In genomic region chr6:44092312-44092884, GRCh38 we compare ENCODE assay signal across 1 cellular context.
A peak's percentile ranks its signal among the peaks of the same experiment; 100 is the strongest.
TF ChIP-seq lines count a peak whose summit lies in the region.

No MANE protein-coding gene starts in this region.

TF ChIP-seq in HepG2, 621 proteins besides CTCF, POLR2A, EP300 and RAD21 (continued from another document and continues in another):
- TF ChIP-seq ZNF18 (CRISPR knock-in tag; IDR thresholded peaks at IDR 0.05; ENCODE audit: insufficient replicate concordance) (peak; percentile 89), ZNF20 (CRISPR knock-in tag; IDR thresholded peaks at IDR 0.05) (no peak), ZNF746 (CRISPR knock-in tag; IDR thresholded peaks at IDR 0.05) (peak; percentile 87; the same call in 1 of the 2 replicates), SKI (IDR thresholded peaks at IDR 0.05; ENCODE audit: partially characterized antibody) (peak; percentile 51), PCBP1 (IDR thresholded peaks at IDR 0.05; ENCODE audit: borderline replicate concordance, low read depth, low read length) (no peak), PAWR (CRISPR knock-in tag; IDR thresholded peaks at IDR 0.05; ENCODE audit: borderline replicate concordance) (no peak), ZNF687 (CRISPR knock-in tag; IDR thresholded peaks at IDR 0.05) (no peak), BRCA1 (CRISPR knock-in tag; IDR thresholded peaks at IDR 0.05) (no peak), FOXK1 (CRISPR knock-in tag; IDR thresholded peaks at IDR 0.05; ENCODE audit: borderline replicate concordance, low read depth) (peak; percentile 91), ZNF775 (CRISPR knock-in tag; IDR thresholded peaks at IDR 0.05; ENCODE audit: borderline replicate concordance) (no peak), ZNF772 (CRISPR knock-in tag; IDR thresholded peaks at IDR 0.05) (0 out of 2 replicates have a peak, but pooled peaks have one; percentile 40), ZNF550 (CRISPR knock-in tag; IDR thresholded peaks at IDR 0.05; ENCODE audit: borderline replicate concordance) (no peak), NAIF1 (CRISPR knock-in tag; IDR thresholded peaks at IDR 0.05; ENCODE audit: borderline replicate concordance) (peak; percentile 61; the same call in 1 of the 2 replicates), THAP9 (CRISPR knock-in tag; IDR thresholded peaks at IDR 0.05; ENCODE audit: borderline replicate concordance) (no peak), STAG1 (CRISPR knock-in tag; IDR thresholded peaks at IDR 0.05) (peak; percentile 5; the same call in 1 of the 2 replicates), ZNF629 (CRISPR knock-in tag; conservative IDR thresholded peaks at IDR 0.05) (peak; percentile 100), ZNF616 (CRISPR knock-in tag; IDR thresholded peaks at IDR 0.05; ENCODE audit: low read depth) (no peak), ZBTB7A (CRISPR knock-in tag; IDR thresholded peaks at IDR 0.05) (no peak), AFF4 (CRISPR knock-in tag; IDR thresholded peaks at IDR 0.05) (no peak), TOPORS (CRISPR knock-in tag; IDR thresholded peaks at IDR 0.05) (no peak; the same call in 1 of the 2 replicates), ZNF296 (CRISPR knock-in tag; conservative IDR thresholded peaks at IDR 0.05) (no peak), ZMYM3 (CRISPR knock-in tag; IDR thresholded peaks at IDR 0.05) (peak; percentile 100), GATA4 (IDR thresholded peaks at IDR 0.05; ENCODE audit: borderline replicate concordance, low read depth) (peak; percentile 89; the same call in 1 of the 2 replicates)
- TF ChIP-seq, protein P1, sequence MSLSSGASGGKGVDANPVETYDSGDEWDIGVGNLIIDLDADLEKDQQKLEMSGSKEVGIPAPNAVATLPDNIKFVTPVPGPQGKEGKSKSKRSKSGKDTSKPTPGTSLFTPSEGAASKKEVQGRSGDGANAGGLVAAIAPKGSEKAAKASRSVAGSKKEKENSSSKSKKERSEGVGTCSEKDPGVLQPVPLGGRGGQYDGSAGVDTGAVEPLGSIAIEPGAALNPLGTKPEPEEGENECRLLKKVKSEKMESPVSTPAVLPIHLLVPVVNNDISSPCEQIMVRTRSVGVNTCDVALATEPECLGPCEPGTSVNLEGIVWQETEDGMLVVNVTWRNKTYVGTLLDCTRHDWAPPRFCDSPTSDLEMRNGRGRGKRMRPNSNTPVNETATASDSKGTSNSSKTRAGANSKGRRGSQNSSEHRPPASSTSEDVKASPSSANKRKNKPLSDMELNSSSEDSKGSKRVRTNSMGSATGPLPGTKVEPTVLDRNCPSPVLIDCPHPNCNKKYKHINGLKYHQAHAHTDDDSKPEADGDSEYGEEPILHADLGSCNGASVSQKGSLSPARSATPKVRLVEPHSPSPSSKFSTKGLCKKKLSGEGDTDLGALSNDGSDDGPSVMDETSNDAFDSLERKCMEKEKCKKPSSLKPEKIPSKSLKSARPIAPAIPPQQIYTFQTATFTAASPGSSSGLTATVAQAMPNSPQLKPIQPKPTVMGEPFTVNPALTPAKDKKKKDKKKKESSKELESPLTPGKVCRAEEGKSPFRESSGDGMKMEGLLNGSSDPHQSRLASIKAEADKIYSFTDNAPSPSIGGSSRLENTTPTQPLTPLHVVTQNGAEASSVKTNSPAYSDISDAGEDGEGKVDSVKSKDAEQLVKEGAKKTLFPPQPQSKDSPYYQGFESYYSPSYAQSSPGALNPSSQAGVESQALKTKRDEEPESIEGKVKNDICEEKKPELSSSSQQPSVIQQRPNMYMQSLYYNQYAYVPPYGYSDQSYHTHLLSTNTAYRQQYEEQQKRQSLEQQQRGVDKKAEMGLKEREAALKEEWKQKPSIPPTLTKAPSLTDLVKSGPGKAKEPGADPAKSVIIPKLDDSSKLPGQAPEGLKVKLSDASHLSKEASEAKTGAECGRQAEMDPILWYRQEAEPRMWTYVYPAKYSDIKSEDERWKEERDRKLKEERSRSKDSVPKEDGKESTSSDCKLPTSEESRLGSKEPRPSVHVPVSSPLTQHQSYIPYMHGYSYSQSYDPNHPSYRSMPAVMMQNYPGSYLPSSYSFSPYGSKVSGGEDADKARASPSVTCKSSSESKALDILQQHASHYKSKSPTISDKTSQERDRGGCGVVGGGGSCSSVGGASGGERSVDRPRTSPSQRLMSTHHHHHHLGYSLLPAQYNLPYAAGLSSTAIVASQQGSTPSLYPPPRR (CRISPR knock-in tag; IDR thresholded peaks at IDR 0.05; ENCODE audit: borderline replicate concordance) = peak; percentile 92
- TF ChIP-seq, protein P2, sequence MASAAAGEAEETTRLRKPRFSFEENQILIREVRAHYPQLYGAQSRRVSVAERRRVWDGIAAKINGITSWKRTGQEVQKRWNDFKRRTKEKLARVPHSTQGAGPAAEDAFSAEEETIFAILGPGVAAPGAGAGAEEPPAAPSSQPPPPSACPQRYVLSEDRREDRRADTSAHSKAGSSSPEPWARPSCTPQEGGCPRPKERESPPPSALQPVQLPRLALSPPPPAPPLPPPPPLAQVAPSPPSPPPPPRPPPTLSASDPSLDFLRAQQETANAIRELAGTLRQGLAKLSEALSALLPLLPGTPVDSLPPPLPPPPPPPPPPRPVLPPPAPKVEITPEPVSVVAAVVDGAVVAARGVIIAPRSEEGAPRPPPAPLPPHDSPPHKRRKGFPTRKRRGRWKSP (CRISPR knock-in tag; IDR thresholded peaks at IDR 0.05) = 0 out of 2 replicates have a peak, but pooled peaks have one; percentile 58
- TF ChIP-seq, protein P3, sequence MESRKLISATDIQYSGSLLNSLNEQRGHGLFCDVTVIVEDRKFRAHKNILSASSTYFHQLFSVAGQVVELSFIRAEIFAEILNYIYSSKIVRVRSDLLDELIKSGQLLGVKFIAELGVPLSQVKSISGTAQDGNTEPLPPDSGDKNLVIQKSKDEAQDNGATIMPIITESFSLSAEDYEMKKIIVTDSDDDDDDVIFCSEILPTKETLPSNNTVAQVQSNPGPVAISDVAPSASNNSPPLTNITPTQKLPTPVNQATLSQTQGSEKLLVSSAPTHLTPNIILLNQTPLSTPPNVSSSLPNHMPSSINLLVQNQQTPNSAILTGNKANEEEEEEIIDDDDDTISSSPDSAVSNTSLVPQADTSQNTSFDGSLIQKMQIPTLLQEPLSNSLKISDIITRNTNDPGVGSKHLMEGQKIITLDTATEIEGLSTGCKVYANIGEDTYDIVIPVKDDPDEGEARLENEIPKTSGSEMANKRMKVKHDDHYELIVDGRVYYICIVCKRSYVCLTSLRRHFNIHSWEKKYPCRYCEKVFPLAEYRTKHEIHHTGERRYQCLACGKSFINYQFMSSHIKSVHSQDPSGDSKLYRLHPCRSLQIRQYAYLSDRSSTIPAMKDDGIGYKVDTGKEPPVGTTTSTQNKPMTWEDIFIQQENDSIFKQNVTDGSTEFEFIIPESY (CRISPR knock-in tag; IDR thresholded peaks at IDR 0.05) = no peak; the same call in 1 of the 2 replicates
- TF ChIP-seq, protein P4, sequence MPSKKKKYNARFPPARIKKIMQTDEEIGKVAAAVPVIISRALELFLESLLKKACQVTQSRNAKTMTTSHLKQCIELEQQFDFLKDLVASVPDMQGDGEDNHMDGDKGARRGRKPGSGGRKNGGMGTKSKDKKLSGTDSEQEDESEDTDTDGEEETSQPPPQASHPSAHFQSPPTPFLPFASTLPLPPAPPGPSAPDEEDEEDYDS (CRISPR knock-in tag; IDR thresholded peaks at IDR 0.05) = peak; percentile 51; the same call in 1 of the 2 replicates
- TF ChIP-seq, protein P5, sequence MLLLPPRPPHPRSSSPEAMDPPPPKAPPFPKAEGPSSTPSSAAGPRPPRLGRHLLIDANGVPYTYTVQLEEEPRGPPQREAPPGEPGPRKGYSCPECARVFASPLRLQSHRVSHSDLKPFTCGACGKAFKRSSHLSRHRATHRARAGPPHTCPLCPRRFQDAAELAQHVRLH (CRISPR knock-in tag; IDR thresholded peaks at IDR 0.05; ENCODE audit: borderline replicate concordance, low read depth) = 0 out of 2 replicates have a peak, but pooled peaks have one; percentile 93
- TF ChIP-seq, protein P6, sequence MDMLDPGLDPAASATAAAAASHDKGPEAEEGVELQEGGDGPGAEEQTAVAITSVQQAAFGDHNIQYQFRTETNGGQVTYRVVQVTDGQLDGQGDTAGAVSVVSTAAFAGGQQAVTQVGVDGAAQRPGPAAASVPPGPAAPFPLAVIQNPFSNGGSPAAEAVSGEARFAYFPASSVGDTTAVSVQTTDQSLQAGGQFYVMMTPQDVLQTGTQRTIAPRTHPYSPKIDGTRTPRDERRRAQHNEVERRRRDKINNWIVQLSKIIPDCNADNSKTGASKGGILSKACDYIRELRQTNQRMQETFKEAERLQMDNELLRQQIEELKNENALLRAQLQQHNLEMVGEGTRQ (IDR thresholded peaks at IDR 0.05; ENCODE audit: low read depth, low read length) = no peak
- TF ChIP-seq, protein P6 (CRISPR knock-in tag; IDR thresholded peaks at IDR 0.05; ENCODE audit: borderline replicate concordance) = no peak
